Comparison of ENCODE assay signal across 24 cellular contexts in the genomic region with DNA sequence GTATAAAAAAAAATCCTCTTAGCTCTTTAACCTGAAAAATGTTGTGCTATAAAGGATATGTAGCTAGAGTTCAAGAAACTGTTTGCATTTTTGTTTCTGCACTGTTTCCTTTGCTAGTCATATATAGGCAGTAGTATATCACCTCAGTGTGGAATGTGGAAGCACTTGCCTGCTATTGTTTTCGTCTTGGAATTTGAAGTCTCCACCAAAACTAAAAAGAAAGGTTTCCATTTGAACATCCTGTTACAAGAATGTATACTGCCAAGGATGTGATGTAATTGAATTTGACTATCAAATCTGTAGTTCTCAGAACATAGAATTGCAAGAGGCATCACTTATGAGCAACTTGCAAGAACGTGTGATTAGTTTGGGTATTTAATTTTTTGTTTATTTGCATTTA. TPM values are rescaled to one million over a fixed set of nuclear protein-coding genes. Genes with fewer than 3 reads are reported as not detected.
"Had no signal": no experiment of that assay in that cellular context is flagged by ENCODE, and none has a peak within 500 bp of the region (broad histone marks: within the 10 kb centered on the region; RNA-seq: fewer than 3 reads in every experiment).

No MANE protein-coding gene starts in this region.

- H3K27me3 Mint-ChIP-seq: activated CD4-positive, alpha-beta T cell treated with anti-CD3 and anti-CD28 coated beads for 36 hours; activated CD8-positive, alpha-beta T cell treated with anti-CD3 and anti-CD28 coated beads for 36 hours; activated naive CD4-positive, alpha-beta T cell treated with anti-CD3 and anti-CD28 coated beads, Interleukin-2, amount 50 U/mL, for 24 hours had no signal

- H3K4me1 Mint-ChIP-seq: activated CD4-positive, alpha-beta T cell treated with anti-CD3 and anti-CD28 coated beads for 36 hours; activated naive CD4-positive, alpha-beta T cell treated with anti-CD3 and anti-CD28 coated beads, Interleukin-2, amount 50 U/mL, for 24 hours had no signal

- DNase-seq: activated CD4-positive, alpha-beta T cell treated with anti-CD3 and anti-CD28 coated beads for 36 hours; activated CD8-positive, alpha-beta memory T cell treated with anti-CD3 and anti-CD28 coated beads, Interleukin-2, amount 50 U/mL, for 4 hours; activated CD8-positive, alpha-beta T cell treated with anti-CD3 and anti-CD28 coated beads for 36 hours; activated naive CD4-positive, alpha-beta T cell; activated T-cell treated with anti-CD3 and anti-CD28 coated beads, Interleukin-2, amount 50 U/mL, for 1 hour; aorta; Karpas-422; NCI-H1048; NCI-H1417; NCI-H1930; NCI-H2171; NCI-H2227 treated with DMSO at 0.1 percent for 48 hours; NCI-H510A; NCI-H526 treated with DMSO at 0.1 percent for 48 hours; NCI-H82; NK-92 treated with Interleukin-12 subunit alpha and Interleukin-12 subunit beta, amount 100 ng/mL, for 24 hours; Peyer's patch; Right ventricle myocardium superior; SJCRH30; SK-N-SH; T-helper 1 cell had no signal

- ATAC-seq: activated CD4-positive, alpha-beta T cell treated with anti-CD3 and anti-CD28 coated beads for 36 hours; activated CD8-positive, alpha-beta T cell treated with anti-CD3 and anti-CD28 coated beads for 36 hours; K562 had no signal

- H3K9me3 Mint-ChIP-seq: activated CD8-positive, alpha-beta T cell treated with anti-CD3 and anti-CD28 coated beads for 36 hours had no signal

- H3K27ac Mint-ChIP-seq: activated CD4-positive, alpha-beta T cell treated with anti-CD3 and anti-CD28 coated beads for 36 hours; activated CD8-positive, alpha-beta T cell treated with anti-CD3 and anti-CD28 coated beads for 36 hours; activated naive CD4-positive, alpha-beta T cell treated with anti-CD3 and anti-CD28 coated beads, Interleukin-2, amount 50 U/mL, for 24 hours had no signal

- H3K36me3 Mint-ChIP-seq: activated naive CD4-positive, alpha-beta T cell treated with anti-CD3 and anti-CD28 coated beads, Interleukin-2, amount 50 U/mL, for 24 hours had no signal

- H3K4me3 Mint-ChIP-seq: activated CD4-positive, alpha-beta T cell treated with anti-CD3 and anti-CD28 coated beads for 36 hours; activated CD8-positive, alpha-beta T cell treated with anti-CD3 and anti-CD28 coated beads for 36 hours; activated naive CD4-positive, alpha-beta T cell treated with anti-CD3 and anti-CD28 coated beads, Interleukin-2, amount 50 U/mL, for 24 hours had no signal

RNA-seq across cellular contexts. Expression of gene MEOX2, which starts 51.1 kb away (rescaled TPM):
- total RNA-seq: activated CD4-positive, alpha-beta T cell treated with anti-CD3 and anti-CD28 coated beads for 36 hours; activated CD8-positive, alpha-beta T cell treated with anti-CD3 and anti-CD28 coated beads for 36 hours; K562; SJCRH30; T-helper 2 cell treated with Interferon-gamma antibody and Interleukin-4, amounts not matched to agents 100 ng/mL and 5 ng/mL, for 36 hours had no signal
